Comparison of ENCODE assay signal across 1 cellular context in genomic region chr6:169008641-169009040, GRCh38.
TF ChIP-seq lines count a peak whose summit lies in the region.

No MANE protein-coding gene starts in this region.

TF ChIP-seq in SK-N-SH treated with all-trans-retinoic acid at 6 μM for 48 hours, 23 proteins besides CTCF, POLR2A, EP300 and RAD21 (continued from another document):
- TF ChIP-seq CREB5 (CRISPR knock-in tag; IDR thresholded peaks at IDR 0.05; ENCODE audit: low read depth) (no peak), ZC3H10 (CRISPR knock-in tag; IDR thresholded peaks at IDR 0.05) (no peak), PPARA (CRISPR knock-in tag; IDR thresholded peaks at IDR 0.05; ENCODE audit: borderline replicate concordance) (no peak)
